1 cellular context compared by ENCODE assay signal in genomic region chr3:14949126-14949525, GRCh38.
TF ChIP-seq lines count a peak whose summit lies in the region.

No MANE protein-coding gene starts in this region.

TF ChIP-seq in K562, 482 proteins besides CTCF, POLR2A, EP300 and RAD21 (continued from another document):
- 0 out of 2 replicates have a peak, but pooled peaks have one; percentile 19 for TF ChIP-seq RREB1 (CRISPR knock-in tag; IDR thresholded peaks at IDR 0.05)
- TF ChIP-seq MNT (conservative IDR thresholded peaks at IDR 0.05): no peak
- TF ChIP-seq ZBTB40 (IDR thresholded peaks at IDR 0.05): 0 out of 2 replicates have a peak, but pooled peaks have one; percentile 23
- no peak for TF ChIP-seq ZBTB40 (CRISPR knock-in tag; IDR thresholded peaks at IDR 0.05)
- TF ChIP-seq UBTF (IDR thresholded peaks at IDR 0.05; ENCODE audit: borderline replicate concordance in 1 of 2, low read depth in 2 of 2, low read length in 2 of 2): 0 out of 4 replicates have a peak, but pooled peaks of 1 of the 2 experiments have one; percentile 31
- TF ChIP-seq FOXA3 (CRISPR knock-in tag; conservative IDR thresholded peaks at IDR 0.05 in 1 of 2, IDR thresholded peaks at IDR 0.05 in 1 of 2): 0 out of 4 replicates have a peak, but pooled peaks of 1 of the 2 experiments have one; percentile 45
- TF ChIP-seq ATF7 (IDR thresholded peaks at IDR 0.05): no peak
- TF ChIP-seq ZNF584 (CRISPR knock-in tag; IDR thresholded peaks at IDR 0.05; ENCODE audit: low read depth): 0 out of 2 replicates have a peak, but pooled peaks have one; percentile 12
